In the genomic region with DNA sequence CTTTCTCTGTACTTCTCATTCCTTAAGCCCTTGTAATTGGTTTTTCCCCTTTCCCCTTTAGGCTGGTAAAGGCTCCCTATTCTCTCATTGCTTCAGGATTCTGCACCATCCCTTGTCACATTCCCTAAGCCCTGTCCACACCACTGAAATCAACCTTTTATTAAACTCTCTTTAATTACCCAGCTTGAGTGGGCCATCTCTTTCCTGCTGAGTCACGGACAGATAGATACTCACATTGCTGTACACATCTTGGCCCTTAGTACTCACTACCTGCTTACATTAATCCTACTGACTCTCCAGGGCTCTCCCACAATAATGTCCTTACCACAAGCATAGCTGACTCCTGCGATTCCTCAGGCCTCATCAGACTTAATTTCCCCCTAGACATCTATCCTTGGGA, we compare ENCODE assay signal across 8 cellular contexts.
"Had no signal": no experiment of that assay in that cellular context is flagged by ENCODE, and none has a peak within 500 bp of the region (broad histone marks: within the 10 kb centered on the region; RNA-seq: fewer than 3 reads in every experiment).

No MANE protein-coding gene starts in this region.

- DNase-seq: GDM1, GF-D8 had no signal

- H3K4me3 ChIP-seq: GM12878 had no signal

- FAIRE-seq: G401.6, GM12878, GM12891, GM12892, GM18507, GM19239 had no signal

- ATAC-seq: GM12878 had no signal
